8 cellular contexts compared by ENCODE assay signal in genomic region chr9:72362680-72363139, GRCh38. TPM values are rescaled to one million over a fixed set of nuclear protein-coding genes. Genes with fewer than 3 reads are reported as not detected.
DNase-seq lines count a peak whose midpoint lies in the region; ATAC-seq and TF ChIP-seq lines count a peak whose summit lies in the region.

No MANE protein-coding gene starts in this region.

- H3K27ac Mint-ChIP-seq in activated naive CD8-positive, alpha-beta T cell treated with anti-CD3 and anti-CD28 coated beads, Interleukin-2, amount 10 ng/mL, durations not matched to agents 7 days and 5 days, result peak overlapping the region; percentile 85

- H3K4me3 ChIP-seq in BJ (ENCODE audit: low read depth, low read length) (peak overlapping the region; percentile 91), PC-3 (ENCODE audit: low read length) (peak overlapping the region; percentile 98), osteoblast (ENCODE audit: insufficient read depth, low read length) (peak overlapping the region; percentile 89), transverse colon (peak overlapping the region; percentile 83 to 98 (median 98))

- no peaks in the 10 kb centered on the region for H3F3A ChIP-seq in PC-3 (ENCODE audit: low read length, unreplicated experiment)

- H3K27me3 ChIP-seq in BJ (ENCODE audit: control insufficient read depth, insufficient read depth, low read length), result no peaks in the 10 kb centered on the region
- no peaks in the 10 kb centered on the region for H3K27me3 ChIP-seq in PC-3 (ENCODE audit: low read length)
- H3K27me3 ChIP-seq in osteoblast (ENCODE audit: insufficient read depth, low read length), result no peaks in the 10 kb centered on the region
- H3K27me3 ChIP-seq in transverse colon, result no peaks in the 10 kb centered on the region

- POLR2A ChIA-PET in BJ (lab: Charles Lee), result interaction anchor here (0.6 to 1.3 kb wide), 9 partner anchors 21 to 737 kb away, joined by 3 to 13 read pairs (median 4); no protein-coding TSS in a partner anchor
- POLR2A ChIA-PET in PC-3 (lab: Charles Lee; ENCODE audit: unreplicated experiment), result interaction anchor here (0.6 to 0.7 kb wide), 2 partner anchors 163 to 171 kb away, joined by 3 to 4 read pairs; no protein-coding TSS in a partner anchor
- POLR2A ChIA-PET in activated naive CD8-positive, alpha-beta T cell treated with anti-CD3 and anti-CD28 coated beads, Interleukin-2, amount 10 ng/mL, durations not matched to agents 7 days and 5 days (lab: Charles Lee), result interaction anchor here (0.8 kb wide), 1 partner anchor 452 kb away, joined by 5 read pairs; the partner anchor contains the start of genes ABHD17B and C9orf85

- H3K9me2 ChIP-seq in PC-3 (replicated peaks; ENCODE audit: low read length), result no peaks in the 10 kb centered on the region

- H3K36me3 ChIP-seq in BJ (ENCODE audit: control insufficient read depth, insufficient read depth, low read length) (peaks cover 9% of the 10 kb centered on the region; the same call in 1 of the 2 replicates), PC-3 (ENCODE audit: low read depth, low read length) (peaks cover 46% of the 10 kb centered on the region), osteoblast (ENCODE audit: insufficient read depth, low read length) (peaks cover 45% of the 10 kb centered on the region), transverse colon (peaks cover 0 to 26% (median 3%) of the 10 kb centered on the region in 4 donors)

- DNase-seq in BJ (ENCODE audit: low read depth), result no peak
- peak; percentile 35 for DNase-seq in PC-3
- no peak for DNase-seq in activated naive CD8-positive, alpha-beta T cell treated with anti-CD3 and anti-CD28 coated beads, Interleukin-2, amount 10 ng/mL, durations not matched to agents 7 days and 5 days
- DNase-seq in head of caudate nucleus, result peak; percentile 71 to 96 (median 88)
- peak; percentile 93 for DNase-seq in osteoblast (ENCODE audit: insufficient read length, low spot score, missing footprints)
- peak; percentile 59 for DNase-seq in transverse colon

- peak overlapping the region; percentile 91 for H3K4me2 ChIP-seq in PC-3 (ENCODE audit: low read length)
- peak overlapping the region; percentile 92 for H3K4me2 ChIP-seq in osteoblast (ENCODE audit: insufficient read depth, low read length)

- H3K27me3 Mint-ChIP-seq in activated naive CD8-positive, alpha-beta T cell treated with anti-CD3 and anti-CD28 coated beads, Interleukin-2, amount 10 ng/mL, durations not matched to agents 7 days and 5 days, result no peaks in the 10 kb centered on the region

- CTCF ChIA-PET in BJ (lab: Yijun Ruan, JAX), result interaction anchor here (0.8 to 3.1 kb wide), 10 partner anchors 60 to 460 kb away, joined by 3 to 18 read pairs (median 4); no protein-coding TSS in a partner anchor
- CTCF ChIA-PET in PC-3 (lab: Charles Lee), result no interaction called here

- H3K27ac ChIP-seq in PC-3 (ENCODE audit: low read length) (no peak overlapping the region), osteoblast (ENCODE audit: low read depth, low read length) (peak overlapping the region; percentile 100), transverse colon (peak overlapping the region; percentile 99 to 100 (median 100))

- peak; percentile 37 for ATAC-seq in GM18873 (IDR thresholded peaks at IDR 0.05; ENCODE audit: low FRiP score, unreplicated experiment)
- ATAC-seq in HG03342 (IDR thresholded peaks at IDR 0.05; ENCODE audit: unreplicated experiment), result peak; percentile 41
- peak; percentile 20 for ATAC-seq in PC-3
- ATAC-seq in activated naive CD8-positive, alpha-beta T cell treated with anti-CD3 and anti-CD28 coated beads, Interleukin-2, amount 10 ng/mL, durations not matched to agents 7 days and 5 days (ENCODE audit: low read depth), result peak; percentile 24

- H3K9me3 ChIP-seq in PC-3 (ENCODE audit: low read length) (no peaks in the 10 kb centered on the region), osteoblast (ENCODE audit: low read depth, low read length) (no peaks in the 10 kb centered on the region), transverse colon (no peaks in the 10 kb centered on the region)

- peaks cover 19% of the 10 kb centered on the region; the same call in 1 of the 2 replicates for H3K4me1 ChIP-seq in PC-3 (ENCODE audit: insufficient read depth, low read length)
- H3K4me1 ChIP-seq in osteoblast (ENCODE audit: insufficient read depth, low read length), result peaks cover 41% of the 10 kb centered on the region
- H3K4me1 ChIP-seq in transverse colon, result peaks cover 10 to 70% (median 56%) of the 10 kb centered on the region in 4 donors

- TF ChIP-seq POLR2A in transverse colon (IDR thresholded peaks at IDR 0.05), result peak; percentile 28

- peaks cover 21% of the 10 kb centered on the region for H3K36me3 Mint-ChIP-seq in activated naive CD8-positive, alpha-beta T cell treated with anti-CD3 and anti-CD28 coated beads, Interleukin-2, amount 10 ng/mL, durations not matched to agents 7 days and 5 days

- in situ Hi-C loops in transverse colon (cut with MboI; ENCODE audit: low pct_ligation_motif_present in 1 of 4, low pct_unique_long_range_greater_than_20kb in 1 of 4, low sequenced_read_pairs in 3 of 4), result loop anchor here in 1 of 4 donors (10.0 kb wide), 1 partner anchor 68 kb away; no protein-coding TSS in a partner anchor

- intact Hi-C loops in PC-3 (cut with micrococcal nuclease) (loop anchor here (1.0 to 2.0 kb wide), 3 partner anchors 14 to 115 kb away; no protein-coding TSS in a partner anchor), head of caudate nucleus (cut with DNase I) (loop anchor here (2.0 kb wide), 1 partner anchor 58 kb away; no protein-coding TSS in a partner anchor), transverse colon (cut with DNase I; ENCODE audit: low total_unique reads) (loop anchor here (10.0 kb wide), 1 partner anchor 1948 kb away; the partner anchor contains the start of gene KLF9)

- no TSS peak for BruUV-seq in PC-3 (replicated peaks; lab: Mats Ljungman, UMichigan)

- peaks cover 38% of the 10 kb centered on the region for H3K4me1 Mint-ChIP-seq in activated naive CD8-positive, alpha-beta T cell treated with anti-CD3 and anti-CD28 coated beads, Interleukin-2, amount 10 ng/mL, durations not matched to agents 7 days and 5 days

- peaks cover 73% of the 10 kb centered on the region for H3K79me2 ChIP-seq in PC-3 (ENCODE audit: low read length)
- H3K79me2 ChIP-seq in osteoblast (ENCODE audit: insufficient read depth, low read length), result peaks cover 71% of the 10 kb centered on the region

- H3K9me3 Mint-ChIP-seq in activated naive CD8-positive, alpha-beta T cell treated with anti-CD3 and anti-CD28 coated beads, Interleukin-2, amount 10 ng/mL, durations not matched to agents 7 days and 5 days, result no peaks in the 10 kb centered on the region

- H2AFZ ChIP-seq in PC-3 (ENCODE audit: low read length), result no peak overlapping the region
- H2AFZ ChIP-seq in osteoblast (ENCODE audit: low read length), result no peak overlapping the region

- H3K4me3 Mint-ChIP-seq in activated naive CD8-positive, alpha-beta T cell treated with anti-CD3 and anti-CD28 coated beads, Interleukin-2, amount 10 ng/mL, durations not matched to agents 7 days and 5 days, result peak overlapping the region; percentile 92

- peak overlapping the region; percentile 88; the same call in 1 of the 2 replicates for H3K9ac ChIP-seq in PC-3 (ENCODE audit: low read length)

- H4K20me1 ChIP-seq in PC-3 (ENCODE audit: low read length) (peaks cover 64% of the 10 kb centered on the region), osteoblast (ENCODE audit: insufficient read depth, low read length) (peaks cover 59% of the 10 kb centered on the region)

- WGBS in transverse colon (ENCODE audit: low coverage in 1 of 2), 2 donors, result 2 to 6% methylated on average over 2 of the region's 2 CpGs

- TF ChIP-seq CTCF in BJ (IDR thresholded peaks at IDR 0.05; ENCODE audit: insufficient read depth, low read depth, low read length), result no peak
- TF ChIP-seq CTCF in PC-3 (conservative IDR thresholded peaks at IDR 0.05; ENCODE audit: low read depth, low read length), result no peak
- TF ChIP-seq CTCF in osteoblast (IDR thresholded peaks at IDR 0.05; ENCODE audit: extremely low read depth, low read depth, low read length), result no peak
- TF ChIP-seq CTCF in transverse colon (IDR thresholded peaks at IDR 0.05), result no peak

- TF ChIP-seq EP300 in transverse colon (IDR thresholded peaks at IDR 0.05; ENCODE audit: low read depth), result no peak

RNA-seq across cellular contexts. Expression of gene ZFAND5, which starts 2.3 kb away (rescaled TPM):
- 172 and 222 TPM in 2 replicates for polyA plus RNA-seq in BJ (2011; rRNA removed)
- 73.6 and 94.0 TPM in 2 replicates for polyA minus RNA-seq in BJ (2011; rRNA and poly(A)+ RNA removed)
- 84.1 and 88.8 TPM in 2 replicates for total RNA-seq in PC-3 (2014; rRNA removed)
- total RNA-seq in activated naive CD8-positive, alpha-beta T cell treated with anti-CD3 and anti-CD28 coated beads, Interleukin-2, amount 10 ng/mL, durations not matched to agents 7 days and 5 days, result 10 to 100 TPM; 83.3 to 83.7 TPM
- total RNA-seq in osteoblast, result 153 and 164 TPM in 2 replicates
- 100 to 1,000 TPM in 2 of 4 donors, 10 to 100 TPM in 2; 49.0 to 190 (median 98.2) TPM for total RNA-seq in transverse colon

Comparison
In these comparisons a context has a peak if more than half of its experiments do, and no peak if none do; other contexts are left out.
1. DNase-seq: peak in PC-3 (single experiment), head of caudate nucleus (42 of 42), osteoblast (single experiment) and transverse colon (single experiment); none in BJ (single experiment) and activated naive CD8-positive, alpha-beta T cell treated with anti-CD3 and anti-CD28 coated beads, Interleukin-2, amount 10 ng/mL, durations not matched to agents 7 days and 5 days (single experiment).
2. Peak in every context shown above with its lines, with median percentiles within 50 percentile points of each other: H3K4me3 ChIP-seq and ATAC-seq.